In the genomic region with DNA sequence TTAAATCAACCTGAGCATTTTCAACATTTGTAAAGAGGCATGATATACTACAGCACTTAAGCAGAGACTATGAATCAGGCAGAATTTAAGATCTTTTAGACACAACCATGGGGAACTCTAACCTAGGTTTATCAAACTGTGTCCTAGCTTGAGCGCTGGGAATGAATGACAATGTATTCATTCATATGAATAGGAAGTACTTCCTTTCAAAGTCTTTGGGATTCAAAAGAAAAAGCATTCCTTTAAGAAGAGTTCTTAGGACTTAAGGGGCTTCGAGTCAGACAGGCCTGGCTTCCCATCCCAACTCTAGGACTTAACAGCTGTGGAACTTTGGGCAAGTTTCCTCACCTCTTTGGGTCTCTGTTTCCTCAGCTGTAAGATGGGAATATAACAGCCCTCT, we compare ENCODE assay signal across 1 cellular context.
A peak's percentile ranks its signal among the peaks of the same experiment; 100 is the strongest.
TF ChIP-seq lines count a peak whose summit lies in the region.

No MANE protein-coding gene starts in this region.

TF ChIP-seq in H1, 55 proteins besides CTCF, POLR2A, EP300 and RAD21 (continued from another document):
- TF ChIP-seq TCF12 (IDR thresholded peaks at IDR 0.05; ENCODE audit: low read depth, low read length) (peak; percentile 25; the same call in 1 of the 2 replicates), BCL11A (IDR thresholded peaks at IDR 0.05; ENCODE audit: low read depth in 2 of 2, low read length in 2 of 2) (no peak), RFX5 (IDR thresholded peaks at IDR 0.05; ENCODE audit: borderline replicate concordance, low read depth, low read length) (no peak), BACH1 (IDR thresholded peaks at IDR 0.05; ENCODE audit: low read length) (no peak), CREB1 (IDR thresholded peaks at IDR 0.05) (no peak), SUZ12 (IDR thresholded peaks at IDR 0.05; ENCODE audit: low read length) (no peak), TEAD4 (IDR thresholded peaks at IDR 0.05; ENCODE audit: low read depth, low read length) (no peak), SP1 (IDR thresholded peaks at IDR 0.05; ENCODE audit: low read depth, low read length) (no peak), YY1 (IDR thresholded peaks at IDR 0.05; ENCODE audit: low read depth, low read length) (no peak), MAFK (IDR thresholded peaks at IDR 0.05; ENCODE audit: low read depth, low read length) (no peak), ZNF274 (IDR thresholded peaks at IDR 0.05; ENCODE audit: borderline replicate concordance, extremely low read depth, low read length) (no peak), TBP (IDR thresholded peaks at IDR 0.05; ENCODE audit: low read depth, low read length) (no peak), EGR1 (IDR thresholded peaks at IDR 0.05; ENCODE audit: borderline replicate concordance, low read depth, low read length) (0 out of 2 replicates have a peak, but pooled peaks have one; percentile 18), NANOG (IDR thresholded peaks at IDR 0.05; ENCODE audit: insufficient read depth, low read depth, low read length, poor library complexity, severe bottlenecking) (peak; percentile 69), POLR2AphosphoS5 (IDR thresholded peaks at IDR 0.05; ENCODE audit: low read depth, low read length) (no peak), NRF1 (IDR thresholded peaks at IDR 0.05; ENCODE audit: low read depth, low read length) (no peak), RXRA (IDR thresholded peaks at IDR 0.05; ENCODE audit: insufficient read depth, low read depth, low read length) (no peak), FOSL1 (IDR thresholded peaks at IDR 0.05; ENCODE audit: insufficient read depth, low read depth, low read length) (no peak), RNF2 (IDR thresholded peaks at IDR 0.05; ENCODE audit: borderline replicate concordance, low read depth, low read length, missing control alignments, poor library complexity, severe bottlenecking) (no peak), JUN (IDR thresholded peaks at IDR 0.05; ENCODE audit: low read depth, low read length) (no peak), KDM5A (IDR thresholded peaks at IDR 0.05; ENCODE audit: low read length) (no peak), SP4 (IDR thresholded peaks at IDR 0.05; ENCODE audit: low read length) (no peak), SIRT6 (IDR thresholded peaks at IDR 0.05; ENCODE audit: low read length) (no peak)
- TF ChIP-seq, protein P1, sequence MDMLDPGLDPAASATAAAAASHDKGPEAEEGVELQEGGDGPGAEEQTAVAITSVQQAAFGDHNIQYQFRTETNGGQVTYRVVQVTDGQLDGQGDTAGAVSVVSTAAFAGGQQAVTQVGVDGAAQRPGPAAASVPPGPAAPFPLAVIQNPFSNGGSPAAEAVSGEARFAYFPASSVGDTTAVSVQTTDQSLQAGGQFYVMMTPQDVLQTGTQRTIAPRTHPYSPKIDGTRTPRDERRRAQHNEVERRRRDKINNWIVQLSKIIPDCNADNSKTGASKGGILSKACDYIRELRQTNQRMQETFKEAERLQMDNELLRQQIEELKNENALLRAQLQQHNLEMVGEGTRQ (IDR thresholded peaks at IDR 0.05; ENCODE audit: low read length): no peak
- TF ChIP-seq, protein P2, sequence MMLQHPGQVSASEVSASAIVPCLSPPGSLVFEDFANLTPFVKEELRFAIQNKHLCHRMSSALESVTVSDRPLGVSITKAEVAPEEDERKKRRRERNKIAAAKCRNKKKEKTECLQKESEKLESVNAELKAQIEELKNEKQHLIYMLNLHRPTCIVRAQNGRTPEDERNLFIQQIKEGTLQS (IDR thresholded peaks at IDR 0.05; ENCODE audit: insufficient read depth, low read depth, low read length): no peak
- TF ChIP-seq, protein P3, sequence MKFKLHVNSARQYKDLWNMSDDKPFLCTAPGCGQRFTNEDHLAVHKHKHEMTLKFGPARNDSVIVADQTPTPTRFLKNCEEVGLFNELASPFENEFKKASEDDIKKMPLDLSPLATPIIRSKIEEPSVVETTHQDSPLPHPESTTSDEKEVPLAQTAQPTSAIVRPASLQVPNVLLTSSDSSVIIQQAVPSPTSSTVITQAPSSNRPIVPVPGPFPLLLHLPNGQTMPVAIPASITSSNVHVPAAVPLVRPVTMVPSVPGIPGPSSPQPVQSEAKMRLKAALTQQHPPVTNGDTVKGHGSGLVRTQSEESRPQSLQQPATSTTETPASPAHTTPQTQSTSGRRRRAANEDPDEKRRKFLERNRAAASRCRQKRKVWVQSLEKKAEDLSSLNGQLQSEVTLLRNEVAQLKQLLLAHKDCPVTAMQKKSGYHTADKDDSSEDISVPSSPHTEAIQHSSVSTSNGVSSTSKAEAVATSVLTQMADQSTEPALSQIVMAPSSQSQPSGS (IDR thresholded peaks at IDR 0.05; ENCODE audit: low read length): 0 out of 2 replicates have a peak, but pooled peaks have one; percentile 34
- TF ChIP-seq, protein P4, sequence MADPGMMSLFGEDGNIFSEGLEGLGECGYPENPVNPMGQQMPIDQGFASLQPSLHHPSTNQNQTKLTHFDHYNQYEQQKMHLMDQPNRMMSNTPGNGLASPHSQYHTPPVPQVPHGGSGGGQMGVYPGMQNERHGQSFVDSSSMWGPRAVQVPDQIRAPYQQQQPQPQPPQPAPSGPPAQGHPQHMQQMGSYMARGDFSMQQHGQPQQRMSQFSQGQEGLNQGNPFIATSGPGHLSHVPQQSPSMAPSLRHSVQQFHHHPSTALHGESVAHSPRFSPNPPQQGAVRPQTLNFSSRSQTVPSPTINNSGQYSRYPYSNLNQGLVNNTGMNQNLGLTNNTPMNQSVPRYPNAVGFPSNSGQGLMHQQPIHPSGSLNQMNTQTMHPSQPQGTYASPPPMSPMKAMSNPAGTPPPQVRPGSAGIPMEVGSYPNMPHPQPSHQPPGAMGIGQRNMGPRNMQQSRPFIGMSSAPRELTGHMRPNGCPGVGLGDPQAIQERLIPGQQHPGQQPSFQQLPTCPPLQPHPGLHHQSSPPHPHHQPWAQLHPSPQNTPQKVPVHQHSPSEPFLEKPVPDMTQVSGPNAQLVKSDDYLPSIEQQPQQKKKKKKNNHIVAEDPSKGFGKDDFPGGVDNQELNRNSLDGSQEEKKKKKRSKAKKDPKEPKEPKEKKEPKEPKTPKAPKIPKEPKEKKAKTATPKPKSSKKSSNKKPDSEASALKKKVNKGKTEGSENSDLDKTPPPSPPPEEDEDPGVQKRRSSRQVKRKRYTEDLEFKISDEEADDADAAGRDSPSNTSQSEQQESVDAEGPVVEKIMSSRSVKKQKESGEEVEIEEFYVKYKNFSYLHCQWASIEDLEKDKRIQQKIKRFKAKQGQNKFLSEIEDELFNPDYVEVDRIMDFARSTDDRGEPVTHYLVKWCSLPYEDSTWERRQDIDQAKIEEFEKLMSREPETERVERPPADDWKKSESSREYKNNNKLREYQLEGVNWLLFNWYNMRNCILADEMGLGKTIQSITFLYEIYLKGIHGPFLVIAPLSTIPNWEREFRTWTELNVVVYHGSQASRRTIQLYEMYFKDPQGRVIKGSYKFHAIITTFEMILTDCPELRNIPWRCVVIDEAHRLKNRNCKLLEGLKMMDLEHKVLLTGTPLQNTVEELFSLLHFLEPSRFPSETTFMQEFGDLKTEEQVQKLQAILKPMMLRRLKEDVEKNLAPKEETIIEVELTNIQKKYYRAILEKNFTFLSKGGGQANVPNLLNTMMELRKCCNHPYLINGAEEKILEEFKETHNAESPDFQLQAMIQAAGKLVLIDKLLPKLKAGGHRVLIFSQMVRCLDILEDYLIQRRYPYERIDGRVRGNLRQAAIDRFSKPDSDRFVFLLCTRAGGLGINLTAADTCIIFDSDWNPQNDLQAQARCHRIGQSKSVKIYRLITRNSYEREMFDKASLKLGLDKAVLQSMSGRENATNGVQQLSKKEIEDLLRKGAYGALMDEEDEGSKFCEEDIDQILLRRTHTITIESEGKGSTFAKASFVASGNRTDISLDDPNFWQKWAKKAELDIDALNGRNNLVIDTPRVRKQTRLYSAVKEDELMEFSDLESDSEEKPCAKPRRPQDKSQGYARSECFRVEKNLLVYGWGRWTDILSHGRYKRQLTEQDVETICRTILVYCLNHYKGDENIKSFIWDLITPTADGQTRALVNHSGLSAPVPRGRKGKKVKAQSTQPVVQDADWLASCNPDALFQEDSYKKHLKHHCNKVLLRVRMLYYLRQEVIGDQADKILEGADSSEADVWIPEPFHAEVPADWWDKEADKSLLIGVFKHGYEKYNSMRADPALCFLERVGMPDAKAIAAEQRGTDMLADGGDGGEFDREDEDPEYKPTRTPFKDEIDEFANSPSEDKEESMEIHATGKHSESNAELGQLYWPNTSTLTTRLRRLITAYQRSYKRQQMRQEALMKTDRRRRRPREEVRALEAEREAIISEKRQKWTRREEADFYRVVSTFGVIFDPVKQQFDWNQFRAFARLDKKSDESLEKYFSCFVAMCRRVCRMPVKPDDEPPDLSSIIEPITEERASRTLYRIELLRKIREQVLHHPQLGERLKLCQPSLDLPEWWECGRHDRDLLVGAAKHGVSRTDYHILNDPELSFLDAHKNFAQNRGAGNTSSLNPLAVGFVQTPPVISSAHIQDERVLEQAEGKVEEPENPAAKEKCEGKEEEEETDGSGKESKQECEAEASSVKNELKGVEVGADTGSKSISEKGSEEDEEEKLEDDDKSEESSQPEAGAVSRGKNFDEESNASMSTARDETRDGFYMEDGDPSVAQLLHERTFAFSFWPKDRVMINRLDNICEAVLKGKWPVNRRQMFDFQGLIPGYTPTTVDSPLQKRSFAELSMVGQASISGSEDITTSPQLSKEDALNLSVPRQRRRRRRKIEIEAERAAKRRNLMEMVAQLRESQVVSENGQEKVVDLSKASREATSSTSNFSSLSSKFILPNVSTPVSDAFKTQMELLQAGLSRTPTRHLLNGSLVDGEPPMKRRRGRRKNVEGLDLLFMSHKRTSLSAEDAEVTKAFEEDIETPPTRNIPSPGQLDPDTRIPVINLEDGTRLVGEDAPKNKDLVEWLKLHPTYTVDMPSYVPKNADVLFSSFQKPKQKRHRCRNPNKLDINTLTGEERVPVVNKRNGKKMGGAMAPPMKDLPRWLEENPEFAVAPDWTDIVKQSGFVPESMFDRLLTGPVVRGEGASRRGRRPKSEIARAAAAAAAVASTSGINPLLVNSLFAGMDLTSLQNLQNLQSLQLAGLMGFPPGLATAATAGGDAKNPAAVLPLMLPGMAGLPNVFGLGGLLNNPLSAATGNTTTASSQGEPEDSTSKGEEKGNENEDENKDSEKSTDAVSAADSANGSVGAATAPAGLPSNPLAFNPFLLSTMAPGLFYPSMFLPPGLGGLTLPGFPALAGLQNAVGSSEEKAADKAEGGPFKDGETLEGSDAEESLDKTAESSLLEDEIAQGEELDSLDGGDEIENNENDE (IDR thresholded peaks at IDR 0.05; ENCODE audit: insufficient replicate concordance, low read length): peak; percentile 43
TF ChIP-seq in H1: peak in this region for 7.
